ENCODE assay signal across 9 cellular contexts in genomic region chr19:7489609-7490044, GRCh38. TPM values are rescaled to one million over a fixed set of nuclear protein-coding genes. Genes with fewer than 3 reads are reported as not detected.
DNase-seq lines count a peak whose midpoint lies in the region; ATAC-seq and TF ChIP-seq lines count a peak whose summit lies in the region.
"Had no signal": no experiment of that assay in that cellular context is flagged by ENCODE, and none has a peak within 500 bp of the region (broad histone marks: within the 10 kb centered on the region; RNA-seq: fewer than 3 reads in every experiment).

No MANE protein-coding gene starts in this region.

- in situ Hi-C loops in GM23248 (cut with MboI), result no loop called here
- in situ Hi-C loops in gastrocnemius medialis (cut with MboI; ENCODE audit: low sequenced_read_pairs in 4 of 4), result no loop called here

- 65 to 71% methylated on average over 10 to 11 of the region's 11 CpGs for WGBS in GM23248 (ENCODE audit: low coverage in 1 of 2, low lambda C conversion rate in 2 of 2, missing lambda C conversion rate in 2 of 2), 2 experiments
- WGBS in gastroesophageal sphincter (ENCODE audit: low coverage in 1 of 2), 2 donors, result 80 to 91% methylated on average over 6 to 11 of the region's 11 CpGs

- no peaks in the 10 kb centered on the region for H3K9me3 ChIP-seq in GM23248 (ENCODE audit: low read depth)
- no peaks in the 10 kb centered on the region for H3K9me3 ChIP-seq in T-helper 17 cell (ENCODE audit: control insufficient read depth, low read length, poor library complexity, severe bottlenecking)
- no peaks in the 10 kb centered on the region for H3K9me3 ChIP-seq in gastroesophageal sphincter
- no peaks in the 10 kb centered on the region for H3K9me3 ChIP-seq in gastrocnemius medialis

- H3K4me3 ChIP-seq in GM23248, result 0 out of 2 replicates have a peak overlapping the region, but pooled peaks have one; percentile 81
- peak overlapping the region in 1 of 2 donors; percentile 67 for H3K4me3 ChIP-seq in gastroesophageal sphincter
- H3K4me3 ChIP-seq in gastrocnemius medialis, result peak overlapping the region in 3 of 4 donors; percentile 65 to 87 (median 67)

- DNase-seq in GM23248, result no peak
- no peak for DNase-seq in T-helper 17 cell
- DNase-seq in gastrocnemius medialis, result no peak
- DNase-seq in germinal center (ENCODE audit: low spot score), result no peak
- DNase-seq in SKM-1 (lab: John Stamatoyannopoulos, UW; ENCODE audit: unreplicated experiment), result no peak
- no peak for DNase-seq in OCI-M2 (lab: John Stamatoyannopoulos, UW; ENCODE audit: unreplicated experiment)
- no peak for DNase-seq in SK-N-DZ (ENCODE audit: low spot score)
- DNase-seq: NCI-H446 treated with DMSO at 0.1 percent for 48 hours had no signal

- H3K27me3 ChIP-seq in GM23248 (replicated peaks; ENCODE audit: insufficient read depth) (no peaks in the 10 kb centered on the region), gastroesophageal sphincter (no peaks in the 10 kb centered on the region), gastrocnemius medialis (no peaks in the 10 kb centered on the region)

- peak overlapping the region; percentile 92; the same call in 1 of the 2 replicates for H3K9ac ChIP-seq in GM23248

- no peak for ATAC-seq in T-helper 17 cell
- no peak for ATAC-seq in gastroesophageal sphincter
- no peak for ATAC-seq in gastrocnemius medialis

- H3F3A ChIP-seq in GM23248 (ENCODE audit: insufficient read depth), result no peaks in the 10 kb centered on the region

- TF ChIP-seq CTCF in gastroesophageal sphincter (IDR thresholded peaks at IDR 0.05) (no peak), gastrocnemius medialis (IDR thresholded peaks at IDR 0.05 in 4 of 5, conservative IDR thresholded peaks at IDR 0.05 in 1 of 5) (no peak)

- H3K36me3 ChIP-seq in GM23248 (ENCODE audit: low read depth) (no peaks in the 10 kb centered on the region), gastroesophageal sphincter (no peaks in the 10 kb centered on the region), gastrocnemius medialis (no peaks in the 10 kb centered on the region)

- no peaks in the 10 kb centered on the region for H3K79me2 ChIP-seq in GM23248 (ENCODE audit: insufficient read depth)

- H2AFZ ChIP-seq in GM23248, result peak overlapping the region; percentile 98

- H3K4me3 Mint-ChIP-seq in T-helper 17 cell, result peak overlapping the region; percentile 84

- H3K4me2 ChIP-seq in GM23248 (ENCODE audit: unreplicated experiment), result peak overlapping the region; percentile 82

- intact Hi-C loops in gastrocnemius medialis (cut with DNase I; ENCODE audit: low total_unique reads), result loop anchor here (2.0 to 10.0 kb wide), 3 partner anchors 33 to 285 kb away; partner anchors contain the start of genes MCOLN1, PET100 and XAB2

- peak overlapping the region; percentile 66 for H3K27ac Mint-ChIP-seq in T-helper 17 cell

- no peaks in the 10 kb centered on the region for H3K9me2 ChIP-seq in GM23248 (ENCODE audit: insufficient read depth)

- H3K27me3 Mint-ChIP-seq in T-helper 17 cell, result no peaks in the 10 kb centered on the region

- H3K27ac ChIP-seq in GM23248 (no peak overlapping the region), gastroesophageal sphincter (peak overlapping the region in 3 of 4 donors; percentile 83 to 88 (median 88)), gastrocnemius medialis (peak overlapping the region in 3 of 4 donors; percentile 73 to 90 (median 84))

- H3K4me1 ChIP-seq in GM23248 (ENCODE audit: insufficient read depth) (peaks cover 4% of the 10 kb centered on the region; the same call in 1 of the 2 replicates), gastroesophageal sphincter (peaks cover 0 to 25% (median 4%) of the 10 kb centered on the region in 3 donors), gastrocnemius medialis (peaks cover 8 to 13% of the 10 kb centered on the region in 2 donors)

- H3K4me1 Mint-ChIP-seq in T-helper 17 cell, result peaks cover 9% of the 10 kb centered on the region

- H3K36me3 Mint-ChIP-seq in T-helper 17 cell (ENCODE audit: low read depth), result no peaks in the 10 kb centered on the region

- TF ChIP-seq POLR2A in gastroesophageal sphincter (IDR thresholded peaks at IDR 0.05) (no peak), gastrocnemius medialis (IDR thresholded peaks at IDR 0.05) (no peak)

- TF ChIP-seq EP300 in gastroesophageal sphincter (IDR thresholded peaks at IDR 0.05), result no peak

- no peaks in the 10 kb centered on the region for H4K20me1 ChIP-seq in GM23248 (ENCODE audit: insufficient read depth)

RNA-seq across cellular contexts. Expression of gene PEX11G, which starts 0.8 kb away (rescaled TPM):
- 4.0 and 5.2 TPM in 2 replicates for total RNA-seq in GM23248 (2014; rRNA removed; shearing (Covaris generic))
- 6.0 and 6.2 TPM in 2 replicates for polyA plus RNA-seq in GM23248 (2016; fragmentation: Nextera tagmentation; extraction: Ambion mirVana)
- total RNA-seq in T-helper 17 cell (not detected), gastroesophageal sphincter (1 to 10 TPM; 1.0 to 3.1 (median 1.9) TPM), gastrocnemius medialis (1 to 10 TPM in 2 of 4 donors, under 1 TPM in 1, not detected in 1; 0.51 to 1.4 (median 1.1) TPM)
- 3.7 and 4.4 TPM in 2 replicates for polyA plus RNA-seq in SK-N-DZ (2014; cell fraction: cytosol; rRNA removed)
- polyA plus RNA-seq in SK-N-DZ (2014; cell fraction: nucleus; rRNA removed), result 0.30 and 1.8 TPM in 2 replicates

RNA-seq across cellular contexts. Expression of gene ZNF358, which starts 26.3 kb away (rescaled TPM):
- total RNA-seq in GM23248 (2014; rRNA removed; shearing (Covaris generic)), result 51.1 and 56.3 TPM in 2 replicates
- 11.4 and 12.0 TPM in 2 replicates for polyA plus RNA-seq in GM23248 (2016; fragmentation: Nextera tagmentation; extraction: Ambion mirVana)
- total RNA-seq in T-helper 17 cell (1 to 10 TPM; 4.1 to 5.1 TPM), gastroesophageal sphincter (100 to 1,000 TPM in 2 of 4 donors, 10 to 100 TPM in 2; 63.9 to 153 (median 98.7) TPM), gastrocnemius medialis (100 to 1,000 TPM in 2 of 4 donors, 10 to 100 TPM in 2; 69.8 to 139 (median 116) TPM)
- polyA plus RNA-seq in SK-N-DZ (2014; cell fraction: cytosol; rRNA removed), result 48.8 and 53.6 TPM in 2 replicates
- polyA plus RNA-seq in SK-N-DZ (2014; cell fraction: nucleus; rRNA removed), result 22.6 and 23.8 TPM in 2 replicates

RNA-seq across cellular contexts. Expression of gene MCOLN1, which starts 32.8 kb away (rescaled TPM):
- 4.9 and 5.9 TPM in 2 replicates for total RNA-seq in GM23248 (2014; rRNA removed; shearing (Covaris generic))
- 28.6 TPM in 2 replicates for polyA plus RNA-seq in GM23248 (2016; fragmentation: Nextera tagmentation; extraction: Ambion mirVana)
- 10 to 100 TPM; 11.4 to 17.0 TPM for total RNA-seq in T-helper 17 cell
- 10 to 100 TPM in 3 of 4 donors, 1 to 10 TPM in 1; 7.4 to 18.4 (median 17.5) TPM for total RNA-seq in gastroesophageal sphincter
- total RNA-seq in gastrocnemius medialis, result 10 to 100 TPM in 3 of 4 donors, 1 to 10 TPM in 1; 9.2 to 13.6 (median 11.5) TPM
- polyA plus RNA-seq in SK-N-DZ (2014; cell fraction: cytosol; rRNA removed), result 5.5 and 6.4 TPM in 2 replicates
- 24.2 and 29.8 TPM in 2 replicates for polyA plus RNA-seq in SK-N-DZ (2014; cell fraction: nucleus; rRNA removed)

RNA-seq across cellular contexts. Expression of gene PNPLA6, which starts 45.9 kb away (rescaled TPM):
- 86.6 and 116 TPM in 2 replicates for total RNA-seq in GM23248 (2014; rRNA removed; shearing (Covaris generic))
- 65.0 and 67.2 TPM in 2 replicates for polyA plus RNA-seq in GM23248 (2016; fragmentation: Nextera tagmentation; extraction: Ambion mirVana)
- total RNA-seq in T-helper 17 cell, result 10 to 100 TPM; 95.1 to 97.2 TPM
- total RNA-seq in gastroesophageal sphincter, result 100 to 1,000 TPM in 1 of 4 donors, 10 to 100 TPM in 3; 54.9 to 111 (median 75.2) TPM
- 100 to 1,000 TPM in 1 of 4 donors, 10 to 100 TPM in 3; 61.4 to 101 (median 75.1) TPM for total RNA-seq in gastrocnemius medialis
- polyA plus RNA-seq in SK-N-DZ (2014; cell fraction: cytosol; rRNA removed), result 23.4 and 29.0 TPM in 2 replicates
- polyA plus RNA-seq in SK-N-DZ (2014; cell fraction: nucleus; rRNA removed), result 49.0 and 70.3 TPM in 2 replicates
